10 cellular contexts compared by ENCODE assay signal in genomic region chr6:108876929-108877775, GRCh38. TPM values are rescaled to one million over a fixed set of nuclear protein-coding genes. Genes with fewer than 3 reads are reported as not detected.
A peak's percentile ranks its signal among the peaks of the same experiment; 100 is the strongest.
DNase-seq lines count a peak whose midpoint lies in the region; ATAC-seq, FAIRE-seq and TF ChIP-seq lines count a peak whose summit lies in the region.
"Had no signal": no experiment of that assay in that cellular context is flagged by ENCODE, and none has a peak within 500 bp of the region (broad histone marks: within the 10 kb centered on the region; RNA-seq: fewer than 3 reads in every experiment).

No MANE protein-coding gene starts in this region.

- H3K9ac ChIP-seq in astrocyte (ENCODE audit: low read length) (no peak overlapping the region), endodermal cell (ENCODE audit: extremely low read depth, low read length, poor library complexity, severe bottlenecking) (no peak overlapping the region)

- peaks cover 2% of the 10 kb centered on the region for H3K4me1 Mint-ChIP-seq in astrocyte (ENCODE audit: low read depth, unreplicated experiment)
- peaks cover 8% of the 10 kb centered on the region for H3K4me1 Mint-ChIP-seq in endodermal cell

- H2AFZ ChIP-seq in astrocyte (ENCODE audit: low read depth, low read length) = no peak overlapping the region

- H3K9me3 ChIP-seq in astrocyte (ENCODE audit: insufficient read depth, low read depth, low read length) (no peaks in the 10 kb centered on the region), endodermal cell (ENCODE audit: control insufficient read depth, low read length) (no peaks in the 10 kb centered on the region)

- no peak overlapping the region for H3K27ac ChIP-seq in astrocyte (ENCODE audit: low read depth, low read length)
- H3K27ac ChIP-seq in endodermal cell (ENCODE audit: low read depth, low read length) = no peak overlapping the region

- H3K4me1 ChIP-seq in astrocyte (ENCODE audit: insufficient read depth, low read length) (no peaks in the 10 kb centered on the region), endodermal cell (ENCODE audit: control insufficient read depth, insufficient read depth, low read length) (peaks cover 10% of the 10 kb centered on the region)

- H4K20me1 ChIP-seq in astrocyte (ENCODE audit: insufficient read depth, low read length) = no peaks in the 10 kb centered on the region

- peak; percentile 83 to 87 for ATAC-seq in left cardiac atrium
- no peak for ATAC-seq in GM19395 (IDR thresholded peaks at IDR 0.05; ENCODE audit: unreplicated experiment)

- no peaks in the 10 kb centered on the region for H3K79me2 ChIP-seq in astrocyte (ENCODE audit: insufficient read depth, low read length)

- H3K36me3 ChIP-seq in astrocyte (ENCODE audit: insufficient read depth, low read length) (no peaks in the 10 kb centered on the region), endodermal cell (ENCODE audit: control insufficient read depth, insufficient read depth, low read length) (no peaks in the 10 kb centered on the region)

- TF ChIP-seq CTCF in astrocyte (IDR thresholded peaks at IDR 0.05; ENCODE audit: insufficient read depth, low read depth, low read length) (no peak), endodermal cell (conservative IDR thresholded peaks at IDR 0.05) (no peak)

- WGBS in endodermal cell (ENCODE audit: insufficient coverage in 1 of 2, insufficient read length in 1 of 2), 2 experiments = 87 to 90% methylated on average over 5 to 7 of the region's 7 CpGs

- H3K9me3 Mint-ChIP-seq in astrocyte (ENCODE audit: unreplicated experiment) = peaks cover 9% of the 10 kb centered on the region
- no peaks in the 10 kb centered on the region for H3K9me3 Mint-ChIP-seq in endodermal cell

- DNase-seq in AG08396 (ENCODE audit: low spot score) (peak; percentile 68), astrocyte (ENCODE audit: low read depth) (peak; percentile 45), left cardiac atrium (peak; percentile 86), posterior vena cava (ENCODE audit: low spot score) (peak; percentile 91), endodermal cell (no peak), NCI-H187 treated with DMSO at 0.1 percent for 48 hours (lab: John Stamatoyannopoulos, UW) (no peak), DMS153 treated with DMSO at 0.1 percent for 48 hours (lab: John Stamatoyannopoulos, UW; ENCODE audit: unreplicated experiment) (no peak)
- DNase-seq: AML-193, NCI-H82 had no signal

- FAIRE-seq in astrocyte (lab: Jason Lieb, UNC) = no peak

- no peak overlapping the region for H3K27ac Mint-ChIP-seq in astrocyte (ENCODE audit: unreplicated experiment)
- H3K27ac Mint-ChIP-seq in endodermal cell = no peak overlapping the region

- no peak overlapping the region for H3K4me2 ChIP-seq in astrocyte (ENCODE audit: low read length)

- intact Hi-C loops in left cardiac atrium (cut with DNase I) = no loop called here
- intact Hi-C loops in posterior vena cava (cut with DNase I) = no loop called here

- H3K4me3 Mint-ChIP-seq in astrocyte (ENCODE audit: unreplicated experiment) (no peak overlapping the region), endodermal cell (no peak overlapping the region)

- H3K27me3 ChIP-seq in astrocyte (ENCODE audit: insufficient read depth, low read length) (no peaks in the 10 kb centered on the region), endodermal cell (ENCODE audit: control insufficient read depth, insufficient read depth, low read length, poor library complexity, severe bottlenecking) (no peaks in the 10 kb centered on the region)

- H3K4me3 ChIP-seq in astrocyte (ENCODE audit: insufficient read depth, low read depth, low read length) (no peak overlapping the region), endodermal cell (ENCODE audit: low read length) (no peak overlapping the region)

- H3K27me3 Mint-ChIP-seq in astrocyte (ENCODE audit: low read depth, unreplicated experiment) (no peaks in the 10 kb centered on the region), endodermal cell (ENCODE audit: insufficient read depth) (no peaks in the 10 kb centered on the region)

- H3K36me3 Mint-ChIP-seq in astrocyte (ENCODE audit: low read depth, unreplicated experiment) (peaks cover 9% of the 10 kb centered on the region), endodermal cell (ENCODE audit: low read depth) (peaks cover 2% of the 10 kb centered on the region)

RNA-seq across cellular contexts. Expression of gene ARMC2, which starts 28.9 kb away (rescaled TPM):
- total RNA-seq in astrocyte (5.2 and 7.1 TPM in 2 replicates), left cardiac atrium (1 to 10 TPM; 8.0 to 9.2 TPM), posterior vena cava (10 to 100 TPM in 1 of 2 donors, 1 to 10 TPM in 1; 7.4 to 12.5 TPM), endodermal cell (1 to 10 TPM; 7.1 to 8.3 TPM)
- polyA plus RNA-seq in endodermal cell (2013, experiment 1 of 2) = 10.6 TPM
- 9.4 TPM for polyA plus RNA-seq in endodermal cell (2013, experiment 2 of 2)

Comparison
In these comparisons a context has a peak if more than half of its experiments do, and no peak if none do; other contexts are left out.
1. DNase-seq: peak in AG08396 (single experiment), astrocyte (single experiment), left cardiac atrium (single experiment) and posterior vena cava (single experiment); none in endodermal cell (single experiment), NCI-H187 treated with DMSO at 0.1 percent for 48 hours (single experiment) and DMS153 treated with DMSO at 0.1 percent for 48 hours (single experiment).